In the genomic region with DNA sequence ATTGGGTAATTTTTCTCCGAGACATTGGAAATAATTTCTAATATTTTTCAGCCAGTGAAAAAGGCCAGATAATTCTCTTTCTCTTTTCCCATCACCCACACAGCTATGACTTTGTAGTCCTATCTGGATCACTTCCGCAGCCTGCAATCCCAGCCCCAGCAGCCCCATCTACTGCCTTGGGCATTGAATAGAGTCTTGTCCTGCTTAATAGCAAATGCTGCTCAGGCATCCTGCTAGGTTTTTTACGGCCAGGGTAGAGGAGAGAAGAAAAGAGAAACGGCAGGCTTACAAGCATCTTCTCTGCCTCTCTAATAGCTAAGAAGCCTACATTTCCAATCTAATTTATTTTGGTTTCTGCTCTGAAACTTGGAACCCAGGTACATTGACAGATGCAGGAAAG, we compare ENCODE assay signal across 25 cellular contexts.
"Had no signal": no experiment of that assay in that cellular context is flagged by ENCODE, and none has a peak within 500 bp of the region (broad histone marks: within the 10 kb centered on the region; RNA-seq: fewer than 3 reads in every experiment).

No MANE protein-coding gene starts in this region.

- H3K79me2 ChIP-seq: hepatocyte had no signal

- H3K27ac ChIP-seq: body of pancreas, cardiac muscle cell, hepatocyte, left ventricle myocardium inferior, sigmoid colon, upper lobe of left lung, VCaP had no signal

- H3K4me1 Mint-ChIP-seq: activated CD4-positive, alpha-beta T cell treated with anti-CD3 and anti-CD28 coated beads, Interleukin-2, amount 10 ng/mL, durations not matched to agents 24 days and 14 days; activated naive CD4-positive, alpha-beta T cell treated with anti-CD3 and anti-CD28 coated beads, Interleukin-2, amount 50 U/mL, for 24 hours; immature natural killer cell; memory B cell had no signal

- ATAC-seq: activated CD4-positive, CD25-positive, alpha-beta regulatory T cell treated with anti-CD3 and anti-CD28 coated beads, Interleukin-2, amount 50 U/mL, for 24 hours; activated CD8-positive, alpha-beta T cell treated with anti-CD3 and anti-CD28 coated beads for 36 hours; body of pancreas; SK-N-SH treated with all-trans-retinoic acid at 6 μM for 48 hours had no signal

- H3K27me3 Mint-ChIP-seq: activated CD4-positive, alpha-beta T cell treated with anti-CD3 and anti-CD28 coated beads, Interleukin-2, amount 10 ng/mL, durations not matched to agents 24 days and 14 days had no signal

- H3K4me2 ChIP-seq: hepatocyte, smooth muscle cell had no signal

- H3K36me3 Mint-ChIP-seq: activated naive CD4-positive, alpha-beta T cell treated with anti-CD3 and anti-CD28 coated beads, Interleukin-2, amount 50 U/mL, for 24 hours; immature natural killer cell; memory B cell had no signal

- H3K36me3 ChIP-seq: cardiac muscle cell, left ventricle myocardium inferior, sigmoid colon, upper lobe of left lung had no signal

- H3K9me3 ChIP-seq: body of pancreas, left ventricle myocardium inferior, sigmoid colon, upper lobe of left lung had no signal

- H2AFZ ChIP-seq: hepatocyte had no signal

- H3K4me3 Mint-ChIP-seq: activated CD4-positive, alpha-beta T cell treated with anti-CD3 and anti-CD28 coated beads, Interleukin-2, amount 10 ng/mL, durations not matched to agents 24 days and 14 days; activated CD8-positive, alpha-beta T cell treated with anti-CD3 and anti-CD28 coated beads for 36 hours; activated naive CD4-positive, alpha-beta T cell treated with anti-CD3 and anti-CD28 coated beads, Interleukin-2, amount 50 U/mL, for 24 hours; immature natural killer cell; memory B cell; nephron progenitor cell; T-helper 2 cell treated with Interferon-gamma antibody and Interleukin-4, amounts not matched to agents 5 μg/mL and 100 μg/mL, for 36 hours had no signal

- H3K4me1 ChIP-seq: body of pancreas, left ventricle myocardium inferior, sigmoid colon, upper lobe of left lung had no signal

- H3K27ac Mint-ChIP-seq: activated CD4-positive, alpha-beta T cell treated with anti-CD3 and anti-CD28 coated beads, Interleukin-2, amount 10 ng/mL, durations not matched to agents 24 days and 14 days; activated CD8-positive, alpha-beta T cell treated with anti-CD3 and anti-CD28 coated beads for 36 hours; activated naive CD4-positive, alpha-beta T cell treated with anti-CD3 and anti-CD28 coated beads, Interleukin-2, amount 50 U/mL, for 24 hours; immature natural killer cell; memory B cell; nephron progenitor cell; T-helper 2 cell treated with Interferon-gamma antibody and Interleukin-4, amounts not matched to agents 5 μg/mL and 100 μg/mL, for 36 hours had no signal

- H3K4me3 ChIP-seq: body of pancreas, cardiac muscle cell, hepatocyte, left ventricle myocardium inferior, sigmoid colon, smooth muscle cell, upper lobe of left lung had no signal

- DNase-seq: activated CD4-positive, alpha-beta T cell treated with anti-CD3 and anti-CD28 coated beads, Interleukin-2, amount 10 ng/mL, durations not matched to agents 24 days and 14 days; activated CD8-positive, alpha-beta T cell treated with anti-CD3 and anti-CD28 coated beads for 36 hours; activated gamma-delta T cell treated with Interleukin-2 at 50 U/mL for 16 hours; activated T-cell treated with anti-CD3 and anti-CD28 coated beads, Interleukin-2, amount 50 U/mL, for 1 hour; body of pancreas; dermis blood vessel endothelial cell; effector memory CD4-positive, alpha-beta T cell; immature natural killer cell; kidney glomerular epithelial cell; left ventricle myocardium inferior; nephron progenitor cell; sigmoid colon; stimulated activated CD4-positive, alpha-beta T cell treated with anti-CD3 and anti-CD28 coated beads, Interleukin-15, amount 100 ng/mL, for 24 hours; stimulated activated CD4-positive, alpha-beta T cell treated with anti-CD3 and anti-CD28 coated beads, Interleukin-2, amount 100 ng/mL, for 48 hours; stimulated activated naive CD4-positive, alpha-beta T cell treated with Interleukin-2 at 50 U/mL for 16 hours; upper lobe of left lung had no signal

- H3K9me3 Mint-ChIP-seq: activated CD4-positive, alpha-beta T cell treated with anti-CD3 and anti-CD28 coated beads, Interleukin-2, amount 10 ng/mL, durations not matched to agents 24 days and 14 days; activated CD8-positive, alpha-beta T cell treated with anti-CD3 and anti-CD28 coated beads for 36 hours; activated naive CD4-positive, alpha-beta T cell treated with anti-CD3 and anti-CD28 coated beads, Interleukin-2, amount 50 U/mL, for 24 hours; memory B cell; nephron progenitor cell; T-helper 2 cell treated with Interferon-gamma antibody and Interleukin-4, amounts not matched to agents 5 μg/mL and 100 μg/mL, for 36 hours had no signal

- H3K27me3 ChIP-seq: cardiac muscle cell, sigmoid colon, upper lobe of left lung had no signal
